Comparison of ENCODE assay signal across 11 cellular contexts in genomic region chr9:127780126-127780885, GRCh38. TPM values are rescaled to one million over a fixed set of nuclear protein-coding genes. Genes with fewer than 3 reads are reported as not detected.
DNase-seq lines count a peak whose midpoint lies in the region; ATAC-seq, FAIRE-seq and TF ChIP-seq lines count a peak whose summit lies in the region.
"Had no signal": no experiment of that assay in that cellular context is flagged by ENCODE, and none has a peak within 500 bp of the region (broad histone marks: within the 10 kb centered on the region; RNA-seq: fewer than 3 reads in every experiment).

No MANE protein-coding gene starts in this region.

- peak overlapping the region; percentile 60; the same call in 1 of the 2 replicates for H3K18ac ChIP-seq in H1 (ENCODE audit: extremely low read depth, low read length)

- H3K79me1 ChIP-seq in H1 (ENCODE audit: low read depth, low read length) = no peaks in the 10 kb centered on the region

- H3K27ac Mint-ChIP-seq in activated T-cell treated with anti-CD3 and anti-CD28 coated beads, Interleukin-2, amount 50 U/mL, for 24 hours = peak overlapping the region; percentile 97
- H3K27ac Mint-ChIP-seq in stimulated activated naive B cell treated with anti-CD40 and anti-IgM and Interleukin-4, amounts not matched to agents 10 μg/mL and 1 μg/mL and 100 μg/mL, for 72 hours = peak overlapping the region; percentile 92

- POLR2A ChIA-PET in H1 (lab: Charles Lee; ENCODE audit: partially characterized antibody) = interaction anchor here (0.9 to 1.7 kb wide), 3 partner anchors 9 to 31 kb away, joined by 3 to 6 read pairs (median 4); no protein-coding TSS in a partner anchor

- no peak overlapping the region for H3K9ac ChIP-seq in H1 (replicated peaks in 1 of 4; ENCODE audit: extremely low read depth in 1 of 4, low read depth in 3 of 4, low read length in 3 of 4)

- 0 out of 2 replicates have a peak overlapping the region, but pooled peaks have one; percentile 89 for H2AK5ac ChIP-seq in H1 (ENCODE audit: low read depth, low read length)

- no peak overlapping the region for H3K4me3 ChIP-seq in H1 (ENCODE audit: extremely low read depth in 1 of 4, insufficient read depth in 2 of 4, low read depth in 3 of 4, low read length in 4 of 4)
- H3K4me3 ChIP-seq: thoracic aorta had no signal

- no peak for FAIRE-seq in H1 (lab: Jason Lieb, UNC)

- no peak overlapping the region for H3K56ac ChIP-seq in H1 (replicated peaks; ENCODE audit: insufficient read length, low read depth, low read length)

- H4K5ac ChIP-seq in H1 (ENCODE audit: insufficient read length, low read depth, low read length) = no peak overlapping the region

- H3K4me1 ChIP-seq in H1 (replicated peaks in 1 of 4; ENCODE audit: control insufficient read depth in 3 of 4, insufficient read depth in 4 of 4, low read length in 3 of 4) = peaks cover 0 to 24% (median 15%) of the 10 kb centered on the region in 4 experiments; a peak in 6 of 7 replicates

- 81% methylated on average over 17 of the region's 20 CpGs; no CpG with 5 or more reads in 1 of the 2 experiments for WGBS in H1 (ENCODE audit: extremely low coverage in 1 of 2, insufficient coverage in 1 of 2, insufficient read length in 1 of 2, insufficient replicate concordance in 2 of 2, low coverage in 1 of 2, low lambda C conversion rate in 2 of 2, missing lambda C conversion rate in 1 of 2), 2 experiments

- H2BK15ac ChIP-seq in H1 (ENCODE audit: low read length) = peak overlapping the region; percentile 25

- no peak overlapping the region for H3K4ac ChIP-seq in H1 (replicated peaks; ENCODE audit: insufficient read length, low read depth, low read length)

- no peaks in the 10 kb centered on the region for H3K79me2 ChIP-seq in H1 (ENCODE audit: control insufficient read depth in 1 of 2, insufficient read depth in 2 of 2, low read length in 2 of 2)

- H3K23ac ChIP-seq in H1 (ENCODE audit: insufficient read length) = no peak overlapping the region

- no peak overlapping the region for H3K14ac ChIP-seq in H1 (ENCODE audit: insufficient read length)

- H3K9me3 Mint-ChIP-seq in activated T-cell treated with anti-CD3 and anti-CD28 coated beads, Interleukin-2, amount 50 U/mL, for 24 hours = no peaks in the 10 kb centered on the region
- H3K9me3 Mint-ChIP-seq in stimulated activated naive B cell treated with anti-CD40 and anti-IgM and Interleukin-4, amounts not matched to agents 10 μg/mL and 1 μg/mL and 100 μg/mL, for 72 hours = no peaks in the 10 kb centered on the region

- peak overlapping the region; percentile 48 for H3K4me3 Mint-ChIP-seq in activated T-cell treated with anti-CD3 and anti-CD28 coated beads, Interleukin-2, amount 50 U/mL, for 24 hours
- H3K4me3 Mint-ChIP-seq in stimulated activated naive B cell treated with anti-CD40 and anti-IgM and Interleukin-4, amounts not matched to agents 10 μg/mL and 1 μg/mL and 100 μg/mL, for 72 hours = no peak overlapping the region

- H2BK12ac ChIP-seq in H1 (ENCODE audit: low read depth, low read length) = peak overlapping the region; percentile 87; the same call in 1 of the 2 replicates

- no peak for TF ChIP-seq EP300 in H1 (IDR thresholded peaks at IDR 0.05; ENCODE audit: borderline replicate concordance in 1 of 2, low read depth in 2 of 2, low read length in 2 of 2)

- H4K20me1 ChIP-seq in H1 (replicated peaks in 1 of 2; ENCODE audit: control insufficient read depth in 1 of 2, insufficient read depth in 2 of 2, low read length in 2 of 2) = no peaks in the 10 kb centered on the region

- H2BK5ac ChIP-seq in H1 (ENCODE audit: low read depth, low read length) = no peak overlapping the region

- no peak for ATAC-seq in stimulated activated naive B cell treated with anti-CD40 and anti-IgM and Interleukin-4, amounts not matched to agents 10 μg/mL and 1 μg/mL and 100 μg/mL, for 72 hours (replicated peaks)

- TF ChIP-seq RAD21 in H1 (IDR thresholded peaks at IDR 0.05 in 1 of 2, conservative IDR thresholded peaks at IDR 0.05 in 1 of 2; ENCODE audit: low read depth in 2 of 2, low read length in 2 of 2) = no peak

- no peaks in the 10 kb centered on the region for H3K9me3 ChIP-seq in H1 (ENCODE audit: insufficient read depth in 2 of 2, low read depth in 1 of 2, low read length in 1 of 2)
- H3K9me3 ChIP-seq: thoracic aorta had no signal

- no peak overlapping the region; the same call in 1 of the 2 replicates for H4K8ac ChIP-seq in H1 (ENCODE audit: extremely low read depth, insufficient read depth, low read length)

- no peak overlapping the region for H2BK120ac ChIP-seq in H1 (replicated peaks; ENCODE audit: low read depth, low read length)

- peaks cover 77% of the 10 kb centered on the region for H3K4me1 Mint-ChIP-seq in activated T-cell treated with anti-CD3 and anti-CD28 coated beads, Interleukin-2, amount 50 U/mL, for 24 hours (ENCODE audit: low read depth)
- peaks cover 39 to 69% of the 10 kb centered on the region in 2 donors for H3K4me1 Mint-ChIP-seq in stimulated activated naive B cell treated with anti-CD40 and anti-IgM and Interleukin-4, amounts not matched to agents 10 μg/mL and 1 μg/mL and 100 μg/mL, for 72 hours

- CTCF ChIA-PET in H1 (lab: Charles Lee; ENCODE audit: partially characterized antibody) = interaction anchor here (0.7 to 16.2 kb wide), 13 partner anchors 12 to 141 kb away, joined by 3 to 227 read pairs (median 4); partner anchors contain the start of gene TOR2A

- DNase-seq in activated T-cell treated with anti-CD3 and anti-CD28 coated beads, Interleukin-2, amount 50 U/mL, for 24 hours = no peak
- no peak for DNase-seq in activated T-cell treated with anti-CD3 and anti-CD28 coated beads for 4 hours
- DNase-seq in SK-MEL-5 (ENCODE audit: low read depth, low spot score) = peak; percentile 41
- no peak for DNase-seq in H1 (ENCODE audit: low read depth in 1 of 2, low spot score in 2 of 2)
- no peak for DNase-seq in stimulated activated naive B cell treated with anti-CD40 and anti-IgM and Interleukin-4, amounts not matched to agents 10 μg/mL and 1 μg/mL and 100 μg/mL, for 72 hours
- no peak for DNase-seq in germinal center (ENCODE audit: low spot score)
- DNase-seq in SK-N-DZ (ENCODE audit: low spot score) = no peak
- DNase-seq in ACHN = no peak
- DNase-seq: NCI-H1048 had no signal

- 0 out of 2 replicates have a peak overlapping the region, but pooled peaks have one; percentile 61 for H2BK20ac ChIP-seq in H1 (ENCODE audit: low read length)

- H3K23me2 ChIP-seq in H1 (ENCODE audit: low read depth, low read length) = no peaks in the 10 kb centered on the region

- peak overlapping the region; percentile 31 for H4K91ac ChIP-seq in H1 (replicated peaks; ENCODE audit: insufficient read length, low read length)

- peaks cover 15% of the 10 kb centered on the region for H3K36me3 Mint-ChIP-seq in activated T-cell treated with anti-CD3 and anti-CD28 coated beads, Interleukin-2, amount 50 U/mL, for 24 hours (ENCODE audit: low read depth)
- H3K36me3 Mint-ChIP-seq in stimulated activated naive B cell treated with anti-CD40 and anti-IgM and Interleukin-4, amounts not matched to agents 10 μg/mL and 1 μg/mL and 100 μg/mL, for 72 hours = peaks cover 14 to 17% of the 10 kb centered on the region in 2 donors

- no peak for TF ChIP-seq CTCF in H1 (IDR thresholded peaks at IDR 0.05; ENCODE audit: control extremely low read depth in 1 of 3, insufficient read depth in 1 of 3, low read depth in 1 of 3, low read length in 3 of 3)

- H2AFZ ChIP-seq in H1 (ENCODE audit: low read length) = no peak overlapping the region

- no peaks in the 10 kb centered on the region for H3K27me3 ChIP-seq in H1 (replicated peaks in 1 of 4; ENCODE audit: control insufficient read depth in 3 of 4, extremely low read depth in 1 of 4, insufficient read depth in 3 of 4, low read length in 3 of 4)

- no peaks in the 10 kb centered on the region for H3K36me3 ChIP-seq in H1 (ENCODE audit: control insufficient read depth in 2 of 4, insufficient read depth in 4 of 4, low read length in 3 of 4)
- H3K36me3 ChIP-seq: thoracic aorta had no signal

- H3K27me3 Mint-ChIP-seq in activated T-cell treated with anti-CD3 and anti-CD28 coated beads, Interleukin-2, amount 50 U/mL, for 24 hours = no peaks in the 10 kb centered on the region
- H3K27me3 Mint-ChIP-seq in stimulated activated naive B cell treated with anti-CD40 and anti-IgM and Interleukin-4, amounts not matched to agents 10 μg/mL and 1 μg/mL and 100 μg/mL, for 72 hours = no peaks in the 10 kb centered on the region

- no peak for TF ChIP-seq POLR2A in H1 (IDR thresholded peaks at IDR 0.05; ENCODE audit: control extremely low read depth in 1 of 2, low read depth in 2 of 2, low read length in 2 of 2)

- in situ Hi-C loops in SK-MEL-5 (cut with HindIII; ENCODE audit: low pct_unique_long_range_greater_than_20kb, low sequenced_read_pairs) (no loop called here), ACHN (cut with HindIII; ENCODE audit: low pct_ligation_motif_present, low pct_unique_long_range_greater_than_20kb, low sequenced_read_pairs) (no loop called here)

- no peak overlapping the region for H3K27ac ChIP-seq in H1 (ENCODE audit: low read depth, low read length)
- H3K27ac ChIP-seq: epithelial cell of prostate, thoracic aorta had no signal

- H3K4me2 ChIP-seq in H1 (ENCODE audit: insufficient read depth in 1 of 2, low read depth in 2 of 2, low read length in 2 of 2) = no peak overlapping the region

RNA-seq across cellular contexts. Expression of gene SH2D3C, which starts 1.8 kb away (rescaled TPM):
- 0.08 and 0.11 TPM in 2 replicates for total RNA-seq in SK-MEL-5 (2014; rRNA removed; shearing (Covaris generic))
- polyA plus RNA-seq in SK-MEL-5 (2015; cell fraction: cytosol; rRNA removed) = 0.20 and 0.82 TPM in 2 replicates
- polyA plus RNA-seq in SK-MEL-5 (2015; cell fraction: nucleus; rRNA removed) = not detected in 2 replicates
- 6.4 and 7.3 TPM in 2 replicates for total RNA-seq in H1 (2021; fragmentation: NEBNext Ultra II Directional; extraction: Animal tissue kit (Norgen Biotek cat#: 25700))
- 8.1 and 12.3 TPM in 2 replicates for polyA plus RNA-seq in H1 (2011; rRNA removed)
- polyA plus RNA-seq in H1 (2011; cell fraction: cytosol; rRNA removed) = 4.1 TPM
- polyA plus RNA-seq in H1 (2011; cell fraction: nucleus; rRNA removed) = 7.2 TPM
- polyA plus RNA-seq in H1 (2012, experiment 1 of 2) = 3.5 to 7.1 TPM (median 5.6 TPM) in 4 replicates
- polyA plus RNA-seq in H1 (2012, experiment 2 of 2) = 5.4 TPM
- 2.8 TPM for polyA plus RNA-seq in H1 (2013, experiment 1 of 2)
- 2.7 TPM for polyA plus RNA-seq in H1 (2013, experiment 2 of 2)
- 4.2 and 4.4 TPM in 2 replicates for polyA minus RNA-seq in H1 (2011; rRNA and poly(A)+ RNA removed)
- polyA minus RNA-seq in H1 (2011; cell fraction: cytosol; rRNA and poly(A)+ RNA removed) = 3.4 TPM
- polyA minus RNA-seq in H1 (2011; cell fraction: nucleus; rRNA and poly(A)+ RNA removed) = 9.1 TPM
- polyA plus RNA-seq in SK-N-DZ (2014; cell fraction: cytosol; rRNA removed) = 5.8 and 6.9 TPM in 2 replicates
- 4.2 and 9.0 TPM in 2 replicates for polyA plus RNA-seq in SK-N-DZ (2014; cell fraction: nucleus; rRNA removed)

RNA-seq across cellular contexts. Expression of gene CDK9, which starts 5.5 kb away (rescaled TPM):
- total RNA-seq in SK-MEL-5 (2014; rRNA removed; shearing (Covaris generic)) = 22.1 and 32.7 TPM in 2 replicates
- polyA plus RNA-seq in SK-MEL-5 (2015; cell fraction: cytosol; rRNA removed) = 52.5 and 54.8 TPM in 2 replicates
- 62.8 and 77.0 TPM in 2 replicates for polyA plus RNA-seq in SK-MEL-5 (2015; cell fraction: nucleus; rRNA removed)
- 86.3 and 87.5 TPM in 2 replicates for total RNA-seq in H1 (2021; fragmentation: NEBNext Ultra II Directional; extraction: Animal tissue kit (Norgen Biotek cat#: 25700))
- polyA plus RNA-seq in H1 (2011; rRNA removed) = 69.1 and 94.0 TPM in 2 replicates
- 79.0 TPM for polyA plus RNA-seq in H1 (2011; cell fraction: cytosol; rRNA removed)
- polyA plus RNA-seq in H1 (2011; cell fraction: nucleus; rRNA removed) = 126 TPM
- 55.7 to 89.9 TPM (median 79.6 TPM) in 4 replicates for polyA plus RNA-seq in H1 (2012, experiment 1 of 2)
- 70.2 TPM for polyA plus RNA-seq in H1 (2012, experiment 2 of 2)
- polyA plus RNA-seq in H1 (2013, experiment 1 of 2) = 42.8 TPM
- 41.6 TPM for polyA plus RNA-seq in H1 (2013, experiment 2 of 2)
- polyA minus RNA-seq in H1 (2011; rRNA and poly(A)+ RNA removed) = 75.4 and 85.6 TPM in 2 replicates
- polyA minus RNA-seq in H1 (2011; cell fraction: cytosol; rRNA and poly(A)+ RNA removed) = 42.9 TPM
- 73.9 TPM for polyA minus RNA-seq in H1 (2011; cell fraction: nucleus; rRNA and poly(A)+ RNA removed)
- 32.5 and 48.7 TPM in 2 replicates for polyA plus RNA-seq in SK-N-DZ (2014; cell fraction: cytosol; rRNA removed)
- 91.4 and 95.7 TPM in 2 replicates for polyA plus RNA-seq in SK-N-DZ (2014; cell fraction: nucleus; rRNA removed)

RNA-seq across cellular contexts. Expression of gene FPGS, which starts 22.4 kb away (rescaled TPM):
- 41.4 and 45.2 TPM in 2 replicates for total RNA-seq in SK-MEL-5 (2014; rRNA removed; shearing (Covaris generic))
- polyA plus RNA-seq in SK-MEL-5 (2015; cell fraction: cytosol; rRNA removed) = 55.6 and 63.7 TPM in 2 replicates
- polyA plus RNA-seq in SK-MEL-5 (2015; cell fraction: nucleus; rRNA removed) = 90.7 and 121 TPM in 2 replicates
- total RNA-seq in H1 (2021; fragmentation: NEBNext Ultra II Directional; extraction: Animal tissue kit (Norgen Biotek cat#: 25700)) = 62.4 and 63.7 TPM in 2 replicates
- polyA plus RNA-seq in H1 (2011; rRNA removed) = 83.0 and 125 TPM in 2 replicates
- polyA plus RNA-seq in H1 (2011; cell fraction: cytosol; rRNA removed) = 71.0 TPM
- polyA plus RNA-seq in H1 (2011; cell fraction: nucleus; rRNA removed) = 156 TPM
- 56.8 to 70.0 TPM (median 66.4 TPM) in 4 replicates for polyA plus RNA-seq in H1 (2012, experiment 1 of 2)
- polyA plus RNA-seq in H1 (2012, experiment 2 of 2) = 58.0 TPM
- 38.7 TPM for polyA plus RNA-seq in H1 (2013, experiment 1 of 2)
- 35.7 TPM for polyA plus RNA-seq in H1 (2013, experiment 2 of 2)
- polyA minus RNA-seq in H1 (2011; rRNA and poly(A)+ RNA removed) = 55.2 and 85.0 TPM in 2 replicates
- polyA minus RNA-seq in H1 (2011; cell fraction: cytosol; rRNA and poly(A)+ RNA removed) = 72.3 TPM
- polyA minus RNA-seq in H1 (2011; cell fraction: nucleus; rRNA and poly(A)+ RNA removed) = 52.7 TPM
- polyA plus RNA-seq in SK-N-DZ (2014; cell fraction: cytosol; rRNA removed) = 66.0 and 76.4 TPM in 2 replicates
- polyA plus RNA-seq in SK-N-DZ (2014; cell fraction: nucleus; rRNA removed) = 139 and 156 TPM in 2 replicates

RNA-seq across cellular contexts. Expression of gene TOR2A, which starts 45.2 kb away (rescaled TPM):
- total RNA-seq in SK-MEL-5 (2014; rRNA removed; shearing (Covaris generic)) = 9.0 and 10.5 TPM in 2 replicates
- polyA plus RNA-seq in SK-MEL-5 (2015; cell fraction: cytosol; rRNA removed) = 28.8 and 36.0 TPM in 2 replicates
- polyA plus RNA-seq in SK-MEL-5 (2015; cell fraction: nucleus; rRNA removed) = 17.0 and 24.8 TPM in 2 replicates
- total RNA-seq in H1 (2021; fragmentation: NEBNext Ultra II Directional; extraction: Animal tissue kit (Norgen Biotek cat#: 25700)) = 18.4 and 18.7 TPM in 2 replicates
- polyA plus RNA-seq in H1 (2011; rRNA removed) = 24.9 and 34.2 TPM in 2 replicates
- 18.8 TPM for polyA plus RNA-seq in H1 (2011; cell fraction: cytosol; rRNA removed)
- 24.8 TPM for polyA plus RNA-seq in H1 (2011; cell fraction: nucleus; rRNA removed)
- polyA plus RNA-seq in H1 (2012, experiment 1 of 2) = 10.1 to 23.2 TPM (median 21.4 TPM) in 4 replicates
- polyA plus RNA-seq in H1 (2012, experiment 2 of 2) = 18.1 TPM
- polyA plus RNA-seq in H1 (2013, experiment 1 of 2) = 18.7 TPM
- polyA plus RNA-seq in H1 (2013, experiment 2 of 2) = 21.8 TPM
- 4.3 and 4.4 TPM in 2 replicates for polyA minus RNA-seq in H1 (2011; rRNA and poly(A)+ RNA removed)
- 11.2 TPM for polyA minus RNA-seq in H1 (2011; cell fraction: cytosol; rRNA and poly(A)+ RNA removed)
- 9.3 TPM for polyA minus RNA-seq in H1 (2011; cell fraction: nucleus; rRNA and poly(A)+ RNA removed)
- 26.4 and 38.4 TPM in 2 replicates for polyA plus RNA-seq in SK-N-DZ (2014; cell fraction: cytosol; rRNA removed)
- polyA plus RNA-seq in SK-N-DZ (2014; cell fraction: nucleus; rRNA removed) = 30.8 and 42.5 TPM in 2 replicates
